In the genomic region with DNA sequence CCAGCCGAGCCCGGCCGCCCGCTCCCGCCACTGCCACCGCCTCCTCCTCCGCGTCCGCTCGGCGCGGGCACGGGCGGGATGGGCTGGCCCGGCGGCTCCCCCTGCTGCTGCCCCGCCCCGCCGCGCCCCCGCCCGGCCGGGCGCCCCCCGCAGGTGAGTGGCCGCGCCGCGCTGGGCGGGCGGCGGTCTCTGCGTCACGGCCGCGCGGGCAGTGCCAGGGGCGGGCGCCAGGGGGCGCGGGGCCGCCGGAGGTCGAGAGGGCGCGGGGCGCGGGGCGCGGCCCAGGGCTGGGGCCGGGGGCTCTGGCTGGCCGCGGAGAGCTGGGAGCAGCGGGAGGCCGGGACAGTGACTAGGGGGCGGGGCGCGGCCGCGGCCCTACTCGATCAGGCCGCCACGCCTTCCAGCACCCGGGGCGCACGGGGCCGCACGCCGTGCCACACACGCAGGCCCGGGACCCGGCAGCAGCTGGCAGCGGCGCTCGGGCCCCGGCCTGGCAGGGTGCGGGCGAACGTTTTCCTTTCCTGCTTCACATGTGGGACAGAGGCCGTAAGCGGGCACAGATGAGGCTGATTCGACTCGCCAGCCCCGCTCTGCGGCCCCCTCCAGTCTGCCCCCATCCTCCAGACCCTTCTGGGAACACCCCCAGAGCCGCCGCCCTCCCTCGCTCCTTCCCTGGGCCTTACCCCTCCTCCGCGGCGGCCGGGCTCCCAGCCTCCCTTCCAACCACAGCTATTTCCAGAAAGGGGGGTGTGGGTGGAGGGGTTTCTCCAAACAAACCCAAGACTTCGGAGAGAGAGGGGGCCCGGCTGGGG, we compare ENCODE assay signal across 8 cellular contexts. TPM values are rescaled to one million over a fixed set of nuclear protein-coding genes. Genes with fewer than 3 reads are reported as not detected.
DNase-seq lines count a peak whose midpoint lies in the region; ATAC-seq and TF ChIP-seq lines count a peak whose summit lies in the region.

No MANE protein-coding gene starts in this region.

- H3K4me1 Mint-ChIP-seq in Caco-2 (ENCODE audit: low read depth, unreplicated experiment) = peaks cover 35% of the 10 kb centered on the region

- H3K27me3 Mint-ChIP-seq in Caco-2 (ENCODE audit: insufficient read depth, unreplicated experiment) = no peaks in the 10 kb centered on the region

- H3K4me3 Mint-ChIP-seq in Caco-2 (ENCODE audit: unreplicated experiment) = peak overlapping the region; percentile 87

- CTCF ChIA-PET in Caco-2 (lab: Charles Lee) = interaction anchor here (0.6 to 1.6 kb wide), 4 partner anchors 10 to 70 kb away, joined by 3 to 8 read pairs (median 4); partner anchors contain the start of gene SPRYD3

- in situ Hi-C loops in KBM-7 (cut with MboI; ENCODE audit: low pct_unique_long_range_greater_than_20kb, low sequenced_read_pairs) (no loop called here), astrocyte of the spinal cord (cut with HindIII; ENCODE audit: low sequenced_read_pairs) (no loop called here)

- peaks cover 75% of the 10 kb centered on the region for H3K4me1 ChIP-seq in Caco-2

- peaks cover 47% of the 10 kb centered on the region for H3K36me3 Mint-ChIP-seq in Caco-2 (ENCODE audit: insufficient read depth, unreplicated experiment)

- H3K27ac Mint-ChIP-seq in Caco-2 (ENCODE audit: unreplicated experiment) = peak overlapping the region; percentile 82

- H3K4me3 ChIP-seq in Caco-2 (ENCODE audit: low read depth, low read length) (peak overlapping the region; percentile 74; the same call in 1 of the 2 replicates), astrocyte of the spinal cord (ENCODE audit: low read depth, low read length) (peak overlapping the region; percentile 70), iPS-11a (ENCODE audit: low read depth, low read length) (peak overlapping the region; percentile 35), skeletal muscle cell (ENCODE audit: low read depth, low read length) (peak overlapping the region; percentile 71)

- no TSS peak for BruUV-seq in Caco-2 (replicated peaks; lab: Mats Ljungman, UMichigan)

- H3K36me3 ChIP-seq in Caco-2 (ENCODE audit: control insufficient read depth, insufficient read depth, low read length) = no peaks in the 10 kb centered on the region

- DNase-seq in Caco-2 (peak; percentile 39 to 80), KBM-7 (peak; percentile 43), T-helper 22 cell (ENCODE audit: low read depth) (peak; percentile 67), astrocyte of the spinal cord (ENCODE audit: low read depth, low spot score) (peak; percentile 86), skeletal muscle cell (ENCODE audit: low read depth) (peak; percentile 64), GM19240 (ENCODE audit: insufficient read length, low spot score) (no peak)

- TF ChIP-seq CTCF in Caco-2 (IDR thresholded peaks at IDR 0.05; ENCODE audit: insufficient read depth in 1 of 2, low read depth in 1 of 2, low read length in 1 of 2, severe bottlenecking in 1 of 2, unreplicated experiment in 1 of 2) (peak in 1 of 2 experiments; percentile 5), astrocyte of the spinal cord (IDR thresholded peaks at IDR 0.05; ENCODE audit: low read depth, low read length) (no peak)

- no peaks in the 10 kb centered on the region for H3K9me3 Mint-ChIP-seq in Caco-2 (ENCODE audit: unreplicated experiment)

- peak; percentile 64 for ATAC-seq in GM21515 (IDR thresholded peaks at IDR 0.05; ENCODE audit: unreplicated experiment)

- H3K27me3 ChIP-seq in Caco-2 (replicated peaks; ENCODE audit: control insufficient read depth, insufficient read depth, low read length) = no peaks in the 10 kb centered on the region

- intact Hi-C loops in Caco-2 (cut with micrococcal nuclease; ENCODE audit: unreplicated experiment) = loop anchor here (5.0 kb wide), 1 partner anchor 165 kb away; no protein-coding TSS in a partner anchor

- no peaks in the 10 kb centered on the region for H3K9me3 ChIP-seq in Caco-2

- POLR2A ChIA-PET in Caco-2 (lab: Charles Lee) = interaction anchor here (0.5 to 1.4 kb wide), 4 partner anchors 31 to 334 kb away, joined by 3 to 10 read pairs (median 6); partner anchors contain the start of gene SPRYD3

RNA-seq across cellular contexts. Expression of gene TNS2, which starts 2.4 kb away (rescaled TPM):
- total RNA-seq in Caco-2 (2022) = 2.4 and 4.4 TPM in 2 replicates

RNA-seq across cellular contexts. Expression of gene SPRYD3, which starts 31.8 kb away (rescaled TPM):
- 8.2 and 8.8 TPM in 2 replicates for total RNA-seq in Caco-2 (2022)

RNA-seq across cellular contexts. Expression of gene EIF4B, which starts 41.2 kb away (rescaled TPM):
- 445 and 452 TPM in 2 replicates for total RNA-seq in Caco-2 (2022)

RNA-seq across cellular contexts. Expression of gene IGFBP6, which starts 50.0 kb away (rescaled TPM):
- 34.7 and 43.3 TPM in 2 replicates for total RNA-seq in Caco-2 (2022)

RNA-seq across cellular contexts. Expression of gene SOAT2, which starts 55.9 kb away (rescaled TPM):
- total RNA-seq in Caco-2 (2022) = 6.5 and 9.7 TPM in 2 replicates
